8 cellular contexts compared by ENCODE assay signal in the genomic region with DNA sequence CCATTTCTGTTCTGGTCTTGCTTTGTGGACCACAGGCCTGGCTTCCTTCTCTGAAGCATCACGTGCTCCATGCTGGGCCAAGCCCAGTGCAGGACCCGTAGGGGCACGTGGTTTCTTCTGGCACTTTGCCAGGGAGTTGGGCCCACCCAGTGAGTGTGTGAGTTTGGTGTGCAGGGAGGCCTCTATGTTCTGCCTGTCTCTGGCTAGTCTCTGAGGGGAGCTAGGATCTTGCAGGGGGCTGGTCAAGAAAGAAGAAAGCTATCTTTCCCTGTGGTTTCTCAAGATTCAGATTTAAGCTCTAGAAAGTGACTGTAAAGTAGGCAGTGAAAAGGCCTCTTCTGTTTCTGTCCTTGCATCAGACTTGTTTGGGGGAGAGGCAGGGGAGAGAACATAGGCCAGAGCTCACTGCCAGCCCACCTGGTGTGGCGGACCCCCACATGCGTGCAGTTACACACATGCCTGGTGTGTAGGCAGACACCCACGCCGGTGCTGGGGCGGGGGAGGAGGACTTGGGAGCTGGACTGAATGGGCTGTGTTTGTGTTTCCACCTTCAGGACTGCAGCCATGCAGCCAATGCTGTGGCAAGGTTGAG. TPM values are rescaled to one million over a fixed set of nuclear protein-coding genes. Genes with fewer than 3 reads are reported as not detected.
DNase-seq lines count a peak whose midpoint lies in the region; ATAC-seq, FAIRE-seq and TF ChIP-seq lines count a peak whose summit lies in the region.

No MANE protein-coding gene starts in this region.

- FAIRE-seq in GM12891 (lab: Jason Lieb, UNC), result peak; percentile 33

- DNase-seq in GM12891 (ENCODE audit: insufficient read length, low spot score), result no peak
- DNase-seq in RWPE2 (ENCODE audit: low spot score), result no peak
- DNase-seq in dorsolateral prefrontal cortex, result peak in 2 of 10 donors; percentile 44 to 55
- DNase-seq in occipital lobe (lab: John Stamatoyannopoulos, UW), result no peak

- TF ChIP-seq POLR2A in GM12891 (IDR thresholded peaks at IDR 0.05; ENCODE audit: low read depth, low read length), result no peak

- no peak for ATAC-seq in RWPE2 (ENCODE audit: low read depth)
- ATAC-seq in GM21381 (IDR thresholded peaks at IDR 0.05; ENCODE audit: unreplicated experiment), result no peak
- no peak for ATAC-seq in HG03025 (IDR thresholded peaks at IDR 0.05; ENCODE audit: low FRiP score, unreplicated experiment)
- no peak for ATAC-seq in GM21526 (IDR thresholded peaks at IDR 0.05; ENCODE audit: low FRiP score, unreplicated experiment)

- intact Hi-C loops in dorsolateral prefrontal cortex (cut with DNase I), result no loop called here

- H3K27ac ChIP-seq in RWPE2 (ENCODE audit: poor library complexity, severe bottlenecking) (peak overlapping the region; percentile 98), dorsolateral prefrontal cortex (peak overlapping the region in 52 of 59 donors; percentile 1 to 84 (median 66)), muscle layer of duodenum (ENCODE audit: low read length) (peak overlapping the region; percentile 14)

- H3K36me3 ChIP-seq in RWPE2 (ENCODE audit: low read depth), result peaks cover 76% of the 10 kb centered on the region
- H3K36me3 ChIP-seq in muscle layer of duodenum (ENCODE audit: control insufficient read depth in 1 of 2, insufficient read depth in 2 of 2, low read length in 2 of 2), result peaks cover 20 to 25% of the 10 kb centered on the region in 2 donors

- H3K27me3 ChIP-seq in RWPE2 (ENCODE audit: insufficient read depth, poor library complexity, severe bottlenecking) (no peaks in the 10 kb centered on the region), dorsolateral prefrontal cortex (no peaks in the 10 kb centered on the region), muscle layer of duodenum (ENCODE audit: low read depth, low read length) (no peaks in the 10 kb centered on the region)

- no peak overlapping the region for H3K4me3 ChIP-seq in RWPE2 (ENCODE audit: severe bottlenecking)
- peak overlapping the region in 6 of 59 donors; percentile 3 to 23 (median 12) for H3K4me3 ChIP-seq in dorsolateral prefrontal cortex
- H3K4me3 ChIP-seq in muscle layer of duodenum (ENCODE audit: low read depth in 1 of 2, low read length in 2 of 2), result peak overlapping the region in 1 of 2 donors; percentile 26

- TF ChIP-seq CTCF in RWPE2 (IDR thresholded peaks at IDR 0.05; ENCODE audit: poor library complexity, severe bottlenecking) (no peak), dorsolateral prefrontal cortex (IDR thresholded peaks at IDR 0.05 in 54 of 56, conservative IDR thresholded peaks at IDR 0.05 in 2 of 56; ENCODE audit: low read depth in 1 of 56, partially characterized antibody in 56 of 56) (no peak)

- H3K4me1 ChIP-seq in RWPE2 (ENCODE audit: insufficient read depth, poor library complexity, severe bottlenecking), result peaks cover 42% of the 10 kb centered on the region
- peaks cover 49 to 85% of the 10 kb centered on the region in 2 donors for H3K4me1 ChIP-seq in muscle layer of duodenum (ENCODE audit: control insufficient read depth in 1 of 2, insufficient read depth in 2 of 2, low read length in 2 of 2)

- H3K9me3 ChIP-seq in RWPE2 (ENCODE audit: severe bottlenecking), result no peaks in the 10 kb centered on the region
- no peaks in the 10 kb centered on the region for H3K9me3 ChIP-seq in muscle layer of duodenum (ENCODE audit: control insufficient read depth in 1 of 2, low read length in 2 of 2)

TF ChIP-seq in GM12891, 5 proteins besides CTCF, POLR2A, EP300 and RAD21:
- no peak for TF ChIP-seq POLR2AphosphoS5 (IDR thresholded peaks at IDR 0.05; ENCODE audit: low read depth, low read length)
- no peak for TF ChIP-seq SPI1 (IDR thresholded peaks at IDR 0.05; ENCODE audit: low read depth, low read length)
- TF ChIP-seq TAF1 (IDR thresholded peaks at IDR 0.05; ENCODE audit: low read depth, low read length), result no peak
- no peak for TF ChIP-seq PAX5 (IDR thresholded peaks at IDR 0.05; ENCODE audit: insufficient read depth, low read length, severe bottlenecking)
- no peak for TF ChIP-seq POU2F2 (IDR thresholded peaks at IDR 0.05; ENCODE audit: low read depth, low read length)
TF ChIP-seq in GM12891: peak in this region for 0.

RNA-seq across cellular contexts. Expression of gene LASP1, which starts 11.8 kb away (rescaled TPM):
- 88.8 TPM for polyA plus RNA-seq in GM12891 (2012; ENCODE audit: low read depth, missing spikeins)
- total RNA-seq in dorsolateral prefrontal cortex, result 100 to 1,000 TPM in 14 of 120 experiments, 10 to 100 TPM in 106; 54.6 to 125 (median 90.0) TPM
- total RNA-seq in occipital lobe, result 49.4 TPM

RNA-seq across cellular contexts. Expression of gene RPL23, which starts 28.2 kb away (rescaled TPM):
- polyA plus RNA-seq in GM12891 (2012; ENCODE audit: low read depth, missing spikeins), result 5,289 TPM
- total RNA-seq in dorsolateral prefrontal cortex, result 100 to 1,000 TPM; 239 to 571 (median 364) TPM
- total RNA-seq in occipital lobe, result 1,678 TPM

RNA-seq across cellular contexts. Expression of gene CWC25, which starts 56.6 kb away (rescaled TPM):
- 16.1 TPM for polyA plus RNA-seq in GM12891 (2012; ENCODE audit: low read depth, missing spikeins)
- total RNA-seq in dorsolateral prefrontal cortex (10 to 100 TPM; 12.1 to 25.1 (median 17.5) TPM), occipital lobe (7.8 TPM)

Comparison
In these comparisons a context has a peak if more than half of its experiments do, and no peak if none do; other contexts are left out.
1. H3K27ac ChIP-seq: peak in every context shown above with its lines; median percentile 98 in RWPE2; 66 in dorsolateral prefrontal cortex; 14 in muscle layer of duodenum.